In the genomic region with DNA sequence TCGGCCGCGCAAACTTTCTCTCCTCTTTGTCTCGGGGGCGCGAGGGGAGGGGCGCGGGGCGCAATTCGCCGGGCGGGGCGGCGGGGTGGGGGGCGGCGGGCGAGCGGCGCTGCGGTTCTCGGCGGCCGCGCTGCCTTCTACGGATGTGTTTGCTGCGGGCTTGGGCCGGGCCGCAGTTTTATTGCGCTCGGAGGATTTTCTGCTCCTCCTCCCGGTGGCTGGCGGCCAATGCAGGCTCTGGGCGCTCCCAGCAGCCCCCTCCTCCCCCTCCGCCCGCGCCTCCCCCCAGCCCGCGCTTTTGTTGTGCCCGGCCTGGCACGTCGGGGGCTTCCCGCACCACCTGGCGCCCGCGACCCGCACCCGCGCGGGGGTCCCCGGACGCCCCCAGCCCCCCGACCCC, we compare ENCODE assay signal across 8 cellular contexts. TPM values are rescaled to one million over a fixed set of nuclear protein-coding genes. Genes with fewer than 3 reads are reported as not detected.
A peak's percentile ranks its signal among the peaks of the same experiment; 100 is the strongest.
DNase-seq lines count a peak whose midpoint lies in the region; ATAC-seq and TF ChIP-seq lines count a peak whose summit lies in the region.

A gene with protein sequence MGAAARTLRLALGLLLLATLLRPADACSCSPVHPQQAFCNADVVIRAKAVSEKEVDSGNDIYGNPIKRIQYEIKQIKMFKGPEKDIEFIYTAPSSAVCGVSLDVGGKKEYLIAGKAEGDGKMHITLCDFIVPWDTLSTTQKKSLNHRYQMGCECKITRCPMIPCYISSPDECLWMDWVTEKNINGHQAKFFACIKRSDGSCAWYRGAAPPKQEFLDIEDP (minus strand): TSS at position 154 of the 400 bp plus-strand sequence. CDS start 299 bp downstream, outside the sequence.

- TF ChIP-seq CTCF in dorsolateral prefrontal cortex (IDR thresholded peaks at IDR 0.05 in 54 of 56, conservative IDR thresholded peaks at IDR 0.05 in 2 of 56; ENCODE audit: low read depth in 1 of 56, partially characterized antibody in 56 of 56): peak in 38 of 56 donors; percentile 13 to 49 (median 32)
- peak in 2 of 4 donors; percentile 8 to 20 for TF ChIP-seq CTCF in right lobe of liver (IDR thresholded peaks at IDR 0.05)

- H3K4me3 ChIP-seq in dorsolateral prefrontal cortex (peak within 1 kb of the TSS; percentile 54 to 82 (median 70)), right lobe of liver (peak within 1 kb of the TSS; percentile 38 to 53 (median 39))

- DNase-seq in NCI-H187 (lab: John Stamatoyannopoulos, UW) (peak; percentile 32 to 67), NCI-H187 treated with DMSO at 0.1 percent for 48 hours (lab: John Stamatoyannopoulos, UW) (no peak), NCI-H524 (lab: John Stamatoyannopoulos, UW) (peak; percentile 81 to 95), dorsolateral prefrontal cortex (peak; percentile 68 to 94 (median 88)), right lobe of liver (peak; percentile 86 to 90 (median 90))
- DNase-seq in activated CD4-positive, alpha-beta memory T cell treated with anti-CD3 and anti-CD28 coated beads for 36 hours: peak; percentile 74
- DNase-seq in stimulated activated CD4-positive, alpha-beta T cell treated with anti-CD3 and anti-CD28 coated beads, Interleukin-4, amount 100 ng/mL, for 1 hour: peak; percentile 66

- no peak for TF ChIP-seq POLR2A in right lobe of liver (IDR thresholded peaks at IDR 0.05)

- H3K4me1 ChIP-seq in right lobe of liver: peaks cover 0 to 14% (median 5%) of the 10 kb centered on the region in 4 donors

- H3K4me3 Mint-ChIP-seq in activated CD4-positive, alpha-beta memory T cell treated with anti-CD3 and anti-CD28 coated beads for 36 hours: peak within 1 kb of the TSS; percentile 26

- WGBS in right lobe of liver (ENCODE audit: insufficient coverage, low coverage, low lambda C conversion rate, missing lambda C conversion rate): 0% methylated on average over 6 of the region's 52 CpGs

- CTCF ChIA-PET in activated CD4-positive, alpha-beta memory T cell treated with anti-CD3 and anti-CD28 coated beads for 36 hours (lab: Charles Lee): interaction anchor here (0.6 kb wide), 1 partner anchor 1173 kb away, joined by 3 read pairs; no protein-coding TSS in a partner anchor

- H3K4me1 Mint-ChIP-seq in activated CD4-positive, alpha-beta memory T cell treated with anti-CD3 and anti-CD28 coated beads for 36 hours (ENCODE audit: low read depth): peaks cover 10% of the 10 kb centered on the region

- H3K9me3 Mint-ChIP-seq in activated CD4-positive, alpha-beta memory T cell treated with anti-CD3 and anti-CD28 coated beads for 36 hours: no peaks in the 10 kb centered on the region

- H3K9me3 ChIP-seq in right lobe of liver: no peaks in the 10 kb centered on the region

- peaks cover 17% of the 10 kb centered on the region for H3K27me3 Mint-ChIP-seq in activated CD4-positive, alpha-beta memory T cell treated with anti-CD3 and anti-CD28 coated beads for 36 hours

- intact Hi-C loops in activated CD4-positive, alpha-beta memory T cell treated with anti-CD3 and anti-CD28 coated beads for 36 hours (cut with micrococcal nuclease): loop anchor here (10.0 kb wide), 1 partner anchor 60 kb away; no protein-coding TSS in a partner anchor
- intact Hi-C loops in dorsolateral prefrontal cortex (cut with DNase I): loop anchor here in 1 of 2 donors (10.0 kb wide), 1 partner anchor 60 kb away; no protein-coding TSS in a partner anchor
- intact Hi-C loops in right lobe of liver (cut with DNase I): no loop called here

- ATAC-seq in right lobe of liver: peak; percentile 63 to 78 (median 66)
- no peak for ATAC-seq in HG03159 (IDR thresholded peaks at IDR 0.05; ENCODE audit: unreplicated experiment)

- no peak within 1 kb of the TSS for H3K27ac Mint-ChIP-seq in activated CD4-positive, alpha-beta memory T cell treated with anti-CD3 and anti-CD28 coated beads for 36 hours

- H3K27ac ChIP-seq in dorsolateral prefrontal cortex (peak within 1 kb of the TSS; percentile 83 to 99 (median 95)), right lobe of liver (peak within 1 kb of the TSS; percentile 64 to 88 (median 79))

- H3K36me3 ChIP-seq in right lobe of liver: no peaks in the 10 kb centered on the region

- H3K27me3 ChIP-seq in dorsolateral prefrontal cortex (no peaks in the 10 kb centered on the region), right lobe of liver (no peaks in the 10 kb centered on the region)

- H3K36me3 Mint-ChIP-seq in activated CD4-positive, alpha-beta memory T cell treated with anti-CD3 and anti-CD28 coated beads for 36 hours: no peaks in the 10 kb centered on the region

- POLR2A ChIA-PET in activated CD4-positive, alpha-beta memory T cell treated with anti-CD3 and anti-CD28 coated beads for 36 hours (lab: Charles Lee): no interaction called here

RNA-seq across cellular contexts. Expression of the gene that starts here (rescaled TPM):
- 1 to 10 TPM; 1.1 TPM for total RNA-seq in activated CD4-positive, alpha-beta memory T cell treated with anti-CD3 and anti-CD28 coated beads for 36 hours
- total RNA-seq in dorsolateral prefrontal cortex: 100 to 1,000 TPM in 119 of 120 experiments, 10 to 100 TPM in 1; 97.8 to 275 (median 166) TPM
- 10 to 100 TPM; 18.9 to 36.1 (median 26.7) TPM for total RNA-seq in right lobe of liver

Comparison
In these comparisons a context has a peak if more than half of its experiments do, and no peak if none do; other contexts are left out.
1. RNA of the gene that starts here (total RNA-seq): 97.8 to 275 TPM in dorsolateral prefrontal cortex and 18.9 to 36.1 TPM in right lobe of liver; 1.1 TPM in activated CD4-positive, alpha-beta memory T cell treated with anti-CD3 and anti-CD28 coated beads for 36 hours; every median in the first group is over 4 times any median in the second.